Comparison of ENCODE assay signal across 8 cellular contexts in genomic region chr16:21083729-21084268, GRCh38.
DNase-seq lines count a peak whose midpoint lies in the region; ATAC-seq and TF ChIP-seq lines count a peak whose summit lies in the region.

No MANE protein-coding gene starts in this region.

- peaks cover 9% of the 10 kb centered on the region for H3K27me3 Mint-ChIP-seq in T-helper 2 cell treated with Interferon-gamma antibody and Interleukin-4, amounts not matched to agents 5 μg/mL and 100 μg/mL, for 36 hours (ENCODE audit: low read depth)
- H3K27me3 Mint-ChIP-seq in brain, result peaks cover 8% of the 10 kb centered on the region

- no peak overlapping the region for H3K4me3 Mint-ChIP-seq in T-helper 2 cell treated with Interferon-gamma antibody and Interleukin-4, amounts not matched to agents 5 μg/mL and 100 μg/mL, for 36 hours
- H3K4me3 Mint-ChIP-seq in brain, result no peak overlapping the region

- DNase-seq in ELR (ENCODE audit: low read depth) (peak; percentile 64), LNCaP clone FGC (ENCODE audit: low read depth) (no peak), iPS-NIHi11 (ENCODE audit: low spot score) (peak; percentile 76), NCI-H187 (lab: John Stamatoyannopoulos, UW) (no peak)
- DNase-seq in T-helper 2 cell treated with Interferon-gamma antibody and Interleukin-4, amounts not matched to agents 5 μg/mL and 100 μg/mL, for 36 hours (ENCODE audit: low spot score), result peak; percentile 28
- peak; percentile 4 to 35 (median 32) for DNase-seq in stimulated activated CD4-positive, alpha-beta T cell treated with anti-CD3 and anti-CD28 coated beads, Interleukin-12 subunit alpha, Interleukin-12 subunit beta, amount 100 ng/mL, for 48 hours (ENCODE audit: low read depth in 2 of 3, low spot score in 1 of 3)

- H3K36me3 Mint-ChIP-seq in T-helper 2 cell treated with Interferon-gamma antibody and Interleukin-4, amounts not matched to agents 5 μg/mL and 100 μg/mL, for 36 hours (ENCODE audit: low read depth), result no peaks in the 10 kb centered on the region
- no peaks in the 10 kb centered on the region for H3K36me3 Mint-ChIP-seq in brain

- no peak for ATAC-seq in HG02610 (IDR thresholded peaks at IDR 0.05; ENCODE audit: unreplicated experiment)

- no peak overlapping the region for H3K4me3 ChIP-seq in LNCaP clone FGC (ENCODE audit: low read depth, low read length)

- no peak overlapping the region for H3K27ac Mint-ChIP-seq in T-helper 2 cell treated with Interferon-gamma antibody and Interleukin-4, amounts not matched to agents 5 μg/mL and 100 μg/mL, for 36 hours
- H3K27ac Mint-ChIP-seq in brain, result no peak overlapping the region

- TF ChIP-seq CTCF in LNCaP clone FGC (IDR thresholded peaks at IDR 0.05; ENCODE audit: control insufficient read depth, extremely low read depth, insufficient read depth) (peak; percentile 90), brain (conservative IDR thresholded peaks at IDR 0.05) (peak; percentile 72 to 77)

- no peaks in the 10 kb centered on the region for H3K4me1 Mint-ChIP-seq in T-helper 2 cell treated with Interferon-gamma antibody and Interleukin-4, amounts not matched to agents 5 μg/mL and 100 μg/mL, for 36 hours (ENCODE audit: low read depth)
- no peaks in the 10 kb centered on the region for H3K4me1 Mint-ChIP-seq in brain

- H3K9me3 Mint-ChIP-seq in T-helper 2 cell treated with Interferon-gamma antibody and Interleukin-4, amounts not matched to agents 5 μg/mL and 100 μg/mL, for 36 hours, result no peaks in the 10 kb centered on the region
- H3K9me3 Mint-ChIP-seq in brain, result no peaks in the 10 kb centered on the region

Comparison
In these comparisons a context has a peak if more than half of its experiments do, and no peak if none do; other contexts are left out.
1. DNase-seq: peak in ELR (single experiment), T-helper 2 cell treated with Interferon-gamma antibody and Interleukin-4, amounts not matched to agents 5 μg/mL and 100 μg/mL, for 36 hours (single experiment), iPS-NIHi11 (single experiment) and stimulated activated CD4-positive, alpha-beta T cell treated with anti-CD3 and anti-CD28 coated beads, Interleukin-12 subunit alpha, Interleukin-12 subunit beta, amount 100 ng/mL, for 48 hours (3 of 3); none in LNCaP clone FGC (single experiment) and NCI-H187 (0 of 2).